In the genomic region with DNA sequence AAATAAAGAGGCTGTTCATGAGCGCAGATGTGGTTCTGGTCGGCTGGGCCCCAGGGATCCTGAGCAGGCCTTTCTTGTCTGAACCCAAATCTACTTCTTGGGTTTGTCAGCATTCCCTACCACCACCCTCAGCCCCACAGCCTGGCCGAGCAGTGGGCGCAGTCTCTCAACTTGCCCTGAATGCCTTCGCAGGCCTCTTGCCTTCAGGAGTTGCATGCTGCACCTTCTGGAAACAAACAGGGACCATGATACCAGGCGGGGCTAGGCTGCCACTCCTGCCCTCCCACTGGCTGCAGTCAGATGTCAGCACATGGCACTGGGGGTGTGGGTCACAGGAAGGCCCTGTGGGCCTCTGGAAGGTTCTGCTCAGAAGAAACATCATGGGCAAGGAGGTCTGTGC, we compare ENCODE assay signal across 28 cellular contexts.
"Had no signal": no experiment of that assay in that cellular context is flagged by ENCODE, and none has a peak within 500 bp of the region (broad histone marks: within the 10 kb centered on the region; RNA-seq: fewer than 3 reads in every experiment).

No MANE protein-coding gene starts in this region.

- H3K4me3 ChIP-seq: PC-9, SJCRH30, SK-N-MC had no signal

- H2AFZ ChIP-seq: PC-9 had no signal

- H3K27me3 Mint-ChIP-seq: activated naive CD4-positive, alpha-beta T cell treated with anti-CD3 and anti-CD28 coated beads, Interleukin-2, amount 50 U/mL, for 24 hours had no signal

- H3K36me3 ChIP-seq: SJCRH30 had no signal

- H3K27me3 ChIP-seq: SJCRH30 had no signal

- ATAC-seq: activated CD4-positive, alpha-beta T cell treated with anti-CD3 and anti-CD28 coated beads for 36 hours; activated CD4-positive, CD25-positive, alpha-beta regulatory T cell treated with anti-CD3 and anti-CD28 coated beads, Interleukin-2, amount 50 U/mL, for 24 hours; activated CD8-positive, alpha-beta memory T cell treated with anti-CD3 and anti-CD28 coated beads, Interleukin-2, amount 10 ng/mL, durations not matched to agents 7 days and 5 days; WTC11 had no signal

- H3K4me2 ChIP-seq: KMS-11, PC-9 had no signal

- H3K4me3 Mint-ChIP-seq: activated CD4-positive, alpha-beta memory T cell treated with anti-CD3 and anti-CD28 coated beads for 36 hours; activated CD4-positive, alpha-beta T cell treated with anti-CD3 and anti-CD28 coated beads for 36 hours; activated CD8-positive, alpha-beta memory T cell treated with anti-CD3 and anti-CD28 coated beads, Interleukin-2, amount 10 ng/mL, durations not matched to agents 7 days and 5 days; activated naive CD4-positive, alpha-beta T cell treated with anti-CD3 and anti-CD28 coated beads, Interleukin-2, amount 50 U/mL, for 24 hours; brain; T-helper 1 cell treated with Interleukin-12 subunit alpha and Interleukin-12 subunit beta and Interleukin-4 antibody, amounts not matched to agents 30 μg/mL and 1 μg/mL, for 36 hours; T-helper 2 cell treated with Interferon-gamma antibody and Interleukin-4, amounts not matched to agents 5 μg/mL and 100 μg/mL, for 36 hours; WTC11 had no signal

- H3K27ac Mint-ChIP-seq: activated CD4-positive, alpha-beta memory T cell treated with anti-CD3 and anti-CD28 coated beads for 36 hours; activated CD4-positive, alpha-beta T cell treated with anti-CD3 and anti-CD28 coated beads for 36 hours; activated CD8-positive, alpha-beta memory T cell treated with anti-CD3 and anti-CD28 coated beads, Interleukin-2, amount 10 ng/mL, durations not matched to agents 7 days and 5 days; T-helper 1 cell treated with Interleukin-12 subunit alpha and Interleukin-12 subunit beta and Interleukin-4 antibody, amounts not matched to agents 30 μg/mL and 1 μg/mL, for 36 hours; T-helper 2 cell treated with Interferon-gamma antibody and Interleukin-4, amounts not matched to agents 5 μg/mL and 100 μg/mL, for 36 hours; WTC11 had no signal

- H3K4me1 ChIP-seq: SJCRH30 had no signal

- H3K36me3 Mint-ChIP-seq: activated CD4-positive, alpha-beta memory T cell treated with anti-CD3 and anti-CD28 coated beads for 36 hours; activated CD8-positive, alpha-beta memory T cell treated with anti-CD3 and anti-CD28 coated beads, Interleukin-2, amount 10 ng/mL, durations not matched to agents 7 days and 5 days; activated naive CD4-positive, alpha-beta T cell treated with anti-CD3 and anti-CD28 coated beads, Interleukin-2, amount 50 U/mL, for 24 hours; brain had no signal

- H3K9me3 Mint-ChIP-seq: activated naive CD4-positive, alpha-beta T cell treated with anti-CD3 and anti-CD28 coated beads, Interleukin-2, amount 50 U/mL, for 24 hours had no signal

- H3K27ac ChIP-seq: KMS-11, PC-9, SJCRH30, SK-N-MC had no signal

- DNase-seq: activated CD4-positive, alpha-beta memory T cell treated with anti-CD3 and anti-CD28 coated beads for 36 hours; activated CD4-positive, alpha-beta T cell treated with anti-CD3 and anti-CD28 coated beads for 36 hours; activated CD4-positive, alpha-beta T cell treated with anti-CD3 and anti-CD28 coated beads, Interleukin-2, amount 50 U/mL, for 1 hour; activated CD8-positive, alpha-beta memory T cell treated with anti-CD3 and anti-CD28 coated beads, Interleukin-2, amount 10 ng/mL, durations not matched to agents 7 days and 5 days; activated CD8-positive, alpha-beta memory T cell treated with anti-CD3 and anti-CD28 coated beads, Interleukin-2, amount 50 U/mL, for 48 hours; activated effector memory CD4-positive, alpha-beta T cell treated with Interleukin-2 at 50 U/mL for 16 hours; activated T-cell treated with anti-CD3 and anti-CD28 coated beads, Interleukin-2, amount 50 U/mL, for 48 hours; anterior cingulate cortex; caudate nucleus; MM.1S; MV-4-11; NCI-H1092; NCI-H1436 treated with DMSO at 0.1 percent for 48 hours; NCI-H1694 treated with DMSO at 0.1 percent for 48 hours; NCI-H2029; NCI-H345; NCI-H524 treated with DMSO at 0.1 percent for 48 hours; PC-9; SHP77; SJCRH30 had no signal

- H3K9me3 ChIP-seq: SJCRH30 had no signal

- H3K4me1 Mint-ChIP-seq: activated CD4-positive, alpha-beta T cell treated with anti-CD3 and anti-CD28 coated beads for 36 hours; activated naive CD4-positive, alpha-beta T cell treated with anti-CD3 and anti-CD28 coated beads, Interleukin-2, amount 50 U/mL, for 24 hours had no signal
